Comparison of ENCODE assay signal across 8 cellular contexts in the genomic region with DNA sequence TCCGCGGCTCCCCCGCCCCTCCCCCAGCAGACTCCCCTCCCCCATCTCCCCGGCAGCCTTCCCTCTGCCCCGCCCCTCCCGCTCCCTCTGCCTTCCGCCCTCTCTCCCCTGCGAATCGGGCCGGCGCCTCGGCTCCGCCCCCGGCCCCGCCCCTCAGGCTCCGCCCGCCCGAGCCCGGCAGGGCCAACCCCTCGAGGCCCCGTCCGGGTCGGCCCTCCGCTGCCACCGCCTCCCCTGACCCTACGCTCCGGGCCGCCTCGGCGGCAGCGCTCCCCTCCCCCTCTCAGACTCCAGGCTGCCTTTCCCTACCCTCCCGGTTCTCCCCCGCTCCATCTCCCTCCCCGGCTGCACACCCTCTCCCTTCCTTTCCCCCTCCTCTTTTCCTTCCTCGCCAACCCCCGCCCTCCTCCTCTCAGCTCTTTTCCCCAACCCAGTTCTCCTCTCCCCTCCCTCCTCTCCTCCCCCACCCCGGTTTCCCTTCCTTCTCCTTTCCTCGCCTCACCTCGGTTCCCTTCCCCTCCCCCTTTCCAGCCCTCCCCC. TPM values are rescaled to one million over a fixed set of nuclear protein-coding genes. Genes with fewer than 3 reads are reported as not detected.
DNase-seq lines count a peak whose midpoint lies in the region; ATAC-seq and TF ChIP-seq lines count a peak whose summit lies in the region.

No MANE protein-coding gene starts in this region.

- H4K20me1 ChIP-seq in fibroblast of lung (ENCODE audit: control insufficient read depth, extremely low read depth, insufficient read depth, low read length), result no peaks in the 10 kb centered on the region

- ATAC-seq in GM21515 (IDR thresholded peaks at IDR 0.05; ENCODE audit: unreplicated experiment), result peak; percentile 94
- peak; percentile 86 to 88 for ATAC-seq in naive thymus-derived CD8-positive, alpha-beta T cell
- ATAC-seq in stimulated activated effector memory CD8-positive, alpha-beta T cell treated with anti-CD3 and anti-CD28 coated beads, Interleukin-12 subunit alpha, Interleukin-12 subunit beta, amount 100 ng/mL, for 72 hours, result peak; percentile 95

- H3K4me1 ChIP-seq in HUES64 (ENCODE audit: insufficient read depth, low read length) (peaks cover 11% of the 10 kb centered on the region; the same call in 1 of the 2 replicates), fibroblast of lung (ENCODE audit: control insufficient read depth, extremely low read depth, insufficient read depth, low read length) (no peaks in the 10 kb centered on the region)

- H3K4me3 ChIP-seq in HUES64 (ENCODE audit: low read length), result peak overlapping the region; percentile 61
- H3K4me3 ChIP-seq in fibroblast of lung (replicated peaks in 1 of 4; ENCODE audit: control extremely low read depth in 1 of 4, insufficient read depth in 1 of 4, low read depth in 3 of 4, low read length in 4 of 4), result peak overlapping the region; percentile 26 to 61 (median 46)

- peaks cover 5 to 20% (median 13%) of the 10 kb centered on the region in 4 donors for H3K4me1 Mint-ChIP-seq in naive thymus-derived CD8-positive, alpha-beta T cell
- no peaks in the 10 kb centered on the region for H3K4me1 Mint-ChIP-seq in stimulated activated effector memory CD8-positive, alpha-beta T cell treated with anti-CD3 and anti-CD28 coated beads, Interleukin-12 subunit alpha, Interleukin-12 subunit beta, amount 100 ng/mL, for 72 hours

- H3K4me3 Mint-ChIP-seq in naive thymus-derived CD8-positive, alpha-beta T cell, result peak overlapping the region; percentile 68 to 88 (median 76)
- peak overlapping the region; percentile 72 for H3K4me3 Mint-ChIP-seq in stimulated activated effector memory CD8-positive, alpha-beta T cell treated with anti-CD3 and anti-CD28 coated beads, Interleukin-12 subunit alpha, Interleukin-12 subunit beta, amount 100 ng/mL, for 72 hours

- H3K27ac Mint-ChIP-seq in naive thymus-derived CD8-positive, alpha-beta T cell, result peak overlapping the region in 3 of 10 donors; percentile 28 to 87 (median 44)
- no peak overlapping the region for H3K27ac Mint-ChIP-seq in stimulated activated effector memory CD8-positive, alpha-beta T cell treated with anti-CD3 and anti-CD28 coated beads, Interleukin-12 subunit alpha, Interleukin-12 subunit beta, amount 100 ng/mL, for 72 hours

- peaks cover 0 to 10% (median 0%) of the 10 kb centered on the region in 3 donors for H3K36me3 Mint-ChIP-seq in naive thymus-derived CD8-positive, alpha-beta T cell
- H3K36me3 Mint-ChIP-seq in stimulated activated effector memory CD8-positive, alpha-beta T cell treated with anti-CD3 and anti-CD28 coated beads, Interleukin-12 subunit alpha, Interleukin-12 subunit beta, amount 100 ng/mL, for 72 hours, result no peaks in the 10 kb centered on the region

- H3K9me3 ChIP-seq in HUES64 (ENCODE audit: insufficient read depth, low read depth, low read length), result no peaks in the 10 kb centered on the region
- H3K9me3 ChIP-seq in fibroblast of lung (ENCODE audit: control insufficient read depth, insufficient read depth, low read depth, low read length), result no peaks in the 10 kb centered on the region

- H3K79me2 ChIP-seq in fibroblast of lung (ENCODE audit: control insufficient read depth, insufficient read depth, low read length), result no peaks in the 10 kb centered on the region

- H3K36me3 ChIP-seq in HUES64 (ENCODE audit: insufficient read depth, low read length), result no peaks in the 10 kb centered on the region
- no peaks in the 10 kb centered on the region for H3K36me3 ChIP-seq in fibroblast of lung (ENCODE audit: control insufficient read depth, insufficient read depth, low read length)

- H3K4me2 ChIP-seq in fibroblast of lung (ENCODE audit: extremely low read depth, insufficient read depth, low read length), result no peak overlapping the region

- WGBS in HUES64, result under 1% methylated on average over 35 of the region's 39 CpGs

- no peaks in the 10 kb centered on the region for H3K27me3 Mint-ChIP-seq in naive thymus-derived CD8-positive, alpha-beta T cell

- TF ChIP-seq CTCF in fibroblast of lung (conservative IDR thresholded peaks at IDR 0.05 in 1 of 2, IDR thresholded peaks at IDR 0.05 in 1 of 2; ENCODE audit: low read depth in 1 of 2, low read length in 2 of 2), result no peak

- H3K27ac ChIP-seq in HUES64 (ENCODE audit: low read depth, low read length), result peak overlapping the region; percentile 52; the same call in 1 of the 2 replicates
- H3K27ac ChIP-seq in fibroblast of lung (ENCODE audit: insufficient read depth, low read length), result no peak overlapping the region

- peak; percentile 44 for DNase-seq in DMS 273 treated with DMSO at 0.1 percent for 48 hours (lab: John Stamatoyannopoulos, UW)
- peak; percentile 79 for DNase-seq in OCI-M2 (lab: John Stamatoyannopoulos, UW; ENCODE audit: unreplicated experiment)
- DNase-seq in activated T-cell treated with anti-CD3 and anti-CD28 coated beads, Interleukin-2, amount 50 U/mL, for 48 hours, result peak; percentile 88 to 92
- DNase-seq in fibroblast of lung (ENCODE audit: low read depth in 2 of 2), result peak; percentile 69 to 96
- DNase-seq in naive thymus-derived CD8-positive, alpha-beta T cell, result peak; percentile 70 to 91 (median 82)
- DNase-seq in stimulated activated effector memory CD8-positive, alpha-beta T cell treated with anti-CD3 and anti-CD28 coated beads, Interleukin-12 subunit alpha, Interleukin-12 subunit beta, amount 100 ng/mL, for 72 hours (ENCODE audit: low spot score in 2 of 2), result peak; percentile 81 to 89

- H3K27me3 ChIP-seq in HUES64 (ENCODE audit: insufficient read depth, low read length) (peaks cover 82% of the 10 kb centered on the region), fibroblast of lung (ENCODE audit: control insufficient read depth, insufficient read depth, low read length) (peaks cover 10% of the 10 kb centered on the region)

- H3K9me3 Mint-ChIP-seq in naive thymus-derived CD8-positive, alpha-beta T cell, result no peaks in the 10 kb centered on the region
- H3K9me3 Mint-ChIP-seq in stimulated activated effector memory CD8-positive, alpha-beta T cell treated with anti-CD3 and anti-CD28 coated beads, Interleukin-12 subunit alpha, Interleukin-12 subunit beta, amount 100 ng/mL, for 72 hours, result no peaks in the 10 kb centered on the region

- peak overlapping the region; percentile 89 for H2AFZ ChIP-seq in fibroblast of lung (ENCODE audit: low read length)

- POLR2A ChIA-PET in naive thymus-derived CD8-positive, alpha-beta T cell (lab: Charles Lee), result interaction anchor here (0.5 to 1.0 kb wide), 2 partner anchors 147 to 150 kb away, joined by 3 read pairs; no protein-coding TSS in a partner anchor

- H3K9ac ChIP-seq in HUES64 (ENCODE audit: low read depth, low read length) (no peak overlapping the region), fibroblast of lung (ENCODE audit: insufficient read depth, low read length) (no peak overlapping the region)

RNA-seq across cellular contexts. Expression of a gene that starts 1.6 kb away (rescaled TPM):
- 1.0 TPM for polyA plus RNA-seq in HUES64 (2013, experiment 1 of 2)
- polyA plus RNA-seq in HUES64 (2013, experiment 2 of 2), result 1.1 TPM
- total RNA-seq in fibroblast of lung, result 1.0 and 1.3 TPM in 2 replicates
- polyA plus RNA-seq in fibroblast of lung, result 0.15 and 0.89 TPM in 2 replicates
- polyA plus RNA-seq in fibroblast of lung (2012), result 0.89 and 3.4 TPM in 2 replicates
- 0.55 TPM in 1 of 2 replicates, not detected in the other for polyA minus RNA-seq in fibroblast of lung (ENCODE audit: low replicate concordance)
- 1 to 10 TPM in 1 of 2 experiments, under 1 TPM in 1; 0.88 to 2.0 TPM for total RNA-seq in naive thymus-derived CD8-positive, alpha-beta T cell
- 1 to 10 TPM; 2.4 to 4.8 (median 4.4) TPM for polyA plus RNA-seq in naive thymus-derived CD8-positive, alpha-beta T cell
